18 cellular contexts compared by ENCODE assay signal in the genomic region with DNA sequence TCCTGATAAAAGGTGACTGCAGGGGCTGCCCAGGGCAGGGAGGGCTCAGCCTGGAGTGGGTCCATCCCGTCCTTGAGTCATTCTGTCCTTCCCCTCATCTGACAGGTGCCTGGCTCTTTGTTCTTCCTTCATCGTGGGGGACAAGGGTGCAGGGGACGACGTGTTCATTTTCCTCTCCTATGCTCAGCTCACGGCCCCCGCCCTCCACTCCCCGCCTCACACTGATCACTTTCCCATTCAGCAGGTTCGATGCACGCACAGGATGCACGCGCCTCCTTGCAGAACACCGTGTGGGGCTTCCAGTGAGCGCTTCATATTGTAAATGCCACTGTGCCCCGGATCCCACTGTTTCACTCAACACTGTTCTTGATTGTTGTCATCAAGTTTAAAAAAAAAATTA. TPM values are rescaled to one million over a fixed set of nuclear protein-coding genes. Genes with fewer than 3 reads are reported as not detected.
"Had no signal": no experiment of that assay in that cellular context is flagged by ENCODE, and none has a peak within 500 bp of the region (broad histone marks: within the 10 kb centered on the region; RNA-seq: fewer than 3 reads in every experiment).

No MANE protein-coding gene starts in this region.

- H3K27me3 ChIP-seq: colonic mucosa, upper lobe of right lung had no signal

- H3K9me3 ChIP-seq: colonic mucosa had no signal

- H3K4me1 ChIP-seq: heart left ventricle, parathyroid adenoma had no signal

- H3K27ac ChIP-seq: heart left ventricle, parathyroid adenoma, SK-N-MC, upper lobe of right lung had no signal

- H3K9ac ChIP-seq: parathyroid adenoma had no signal

- H3K79me2 ChIP-seq: parathyroid adenoma had no signal

- H3K4me3 ChIP-seq: colonic mucosa, heart left ventricle, lung, SK-N-MC, upper lobe of right lung had no signal

- DNase-seq: activated CD4-positive, CD25-positive, alpha-beta regulatory T cell treated with anti-CD3 and anti-CD28 coated beads, Interleukin-2, amount 50 U/mL, for 72 hours; central memory CD4-positive, alpha-beta T cell; foreskin melanocyte; heart left ventricle; immature natural killer cell; stimulated activated CD4-positive, alpha-beta T cell treated with anti-CD3 and anti-CD28 coated beads, Interleukin-15, amount 100 ng/mL, for 24 hours; stimulated activated CD4-positive, alpha-beta T cell treated with anti-CD3 and anti-CD28 coated beads, Interleukin-4, amount 100 ng/mL, for 24 hours; stimulated activated naive CD8-positive, alpha-beta T cell treated with anti-CD3 and anti-CD28 coated beads, Interleukin-15, Interleukin-2, amounts not matched to agents 100 U/mL and 50 U/mL, for 24 hours; T-helper 9 cell; upper lobe of right lung had no signal

- H3K36me3 ChIP-seq: colonic mucosa, heart left ventricle, upper lobe of right lung had no signal

- ATAC-seq: activated naive CD4-positive, alpha-beta T cell treated with anti-CD3 and anti-CD28 coated beads, Interleukin-2, amount 50 U/mL, for 72 hours; heart left ventricle; stimulated activated naive CD8-positive, alpha-beta T cell treated with anti-CD3 and anti-CD28 coated beads, Interleukin-15, Interleukin-2, amounts not matched to agents 100 U/mL and 50 U/mL, for 24 hours; T-cell; upper lobe of right lung had no signal

- H2AFZ ChIP-seq: parathyroid adenoma had no signal

RNA-seq across cellular contexts. Expression of gene SHANK2, which starts 32.7 kb away (rescaled TPM):
- total RNA-seq: activated CD8-positive, alpha-beta memory T cell treated with anti-CD3 and anti-CD28 coated beads for 36 hours; activated naive CD4-positive, alpha-beta T cell treated with anti-CD3 and anti-CD28 coated beads, Interleukin-2, amount 50 U/mL, for 72 hours; endothelial cell of umbilical vein had no signal
- polyA plus RNA-seq: endothelial cell of umbilical vein, immature natural killer cell had no signal
